In the genomic region with DNA sequence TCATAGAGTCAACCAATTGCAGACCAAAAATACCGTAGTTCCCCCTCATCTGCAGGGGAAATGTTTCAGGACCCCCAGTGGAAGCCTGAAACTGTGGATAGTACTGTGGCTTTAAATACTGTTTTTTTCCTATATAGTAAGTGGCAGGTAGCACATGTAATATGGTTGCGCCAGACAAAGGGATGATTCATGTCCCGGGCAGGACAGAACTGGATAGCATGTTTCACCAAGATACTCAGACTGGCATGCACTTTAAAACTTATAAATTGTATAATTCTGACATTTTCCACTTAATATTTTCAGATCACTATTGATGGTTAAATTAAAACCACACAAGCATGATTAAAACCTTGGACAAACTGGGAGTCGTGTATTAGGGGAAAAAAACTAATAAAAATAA, we compare ENCODE assay signal across 1 cellular context.
TF ChIP-seq lines count a peak whose summit lies in the region.

No MANE protein-coding gene starts in this region.

TF ChIP-seq in SK-N-SH treated with all-trans-retinoic acid at 6 μM for 48 hours, 23 proteins besides CTCF, POLR2A, EP300 and RAD21 (continued from another document):
- TF ChIP-seq POU6F1 (CRISPR knock-in tag; IDR thresholded peaks at IDR 0.05; ENCODE audit: borderline replicate concordance, low read depth) (no peak), ZFP3 (CRISPR knock-in tag; IDR thresholded peaks at IDR 0.05) (no peak), TCF4 (CRISPR knock-in tag; IDR thresholded peaks at IDR 0.05; ENCODE audit: borderline replicate concordance) (no peak), ZC3H10 (CRISPR knock-in tag; IDR thresholded peaks at IDR 0.05) (no peak), ARNTL (CRISPR knock-in tag; IDR thresholded peaks at IDR 0.05; ENCODE audit: borderline replicate concordance, low read depth) (no peak), PATZ1 (CRISPR knock-in tag; IDR thresholded peaks at IDR 0.05; ENCODE audit: borderline replicate concordance) (no peak), ESRRG (CRISPR knock-in tag; IDR thresholded peaks at IDR 0.05) (no peak), ZNF565 (CRISPR knock-in tag; conservative IDR thresholded peaks at IDR 0.05; ENCODE audit: low read depth) (no peak)
